1 cellular context compared by ENCODE assay signal in genomic region chr3:181726351-181727121, GRCh38.
A peak's percentile ranks its signal among the peaks of the same experiment; 100 is the strongest.
TF ChIP-seq lines count a peak whose summit lies in the region.

No MANE protein-coding gene starts in this region.

TF ChIP-seq in H1, 55 proteins besides CTCF, POLR2A, EP300 and RAD21 (continued from another document):
- TF ChIP-seq CHD7 (IDR thresholded peaks at IDR 0.05; ENCODE audit: insufficient replicate concordance, low read length) (peak; percentile 37), SUZ12 (IDR thresholded peaks at IDR 0.05; ENCODE audit: low read length) (peak; percentile 30), MAX (IDR thresholded peaks at IDR 0.05) (peak; percentile 100), E2F6 (IDR thresholded peaks at IDR 0.05) (peak; percentile 99), RFX5 (IDR thresholded peaks at IDR 0.05; ENCODE audit: borderline replicate concordance, low read depth, low read length) (no peak), HDAC2 (IDR thresholded peaks at IDR 0.05; ENCODE audit: borderline replicate concordance in 1 of 2, low read depth in 2 of 2, low read length in 2 of 2) (no peak; a peak in 1 of 4 replicates), SP4 (IDR thresholded peaks at IDR 0.05; ENCODE audit: low read length) (no peak), KDM5A (IDR thresholded peaks at IDR 0.05; ENCODE audit: low read length) (no peak), TAF7 (optimal IDR thresholded peaks at IDR 0.05; ENCODE audit: borderline replicate concordance, low read depth, low read length) (peak; percentile 39), KDM4A (IDR thresholded peaks at IDR 0.05; ENCODE audit: low read depth, low read length, severe bottlenecking) (no peak), NRF1 (IDR thresholded peaks at IDR 0.05; ENCODE audit: low read depth, low read length) (no peak), TEAD4 (IDR thresholded peaks at IDR 0.05; ENCODE audit: low read depth, low read length) (no peak; the same call in 1 of the 2 replicates), CHD1 (IDR thresholded peaks at IDR 0.05; ENCODE audit: low read depth, low read length) (no peak), HDAC6 (IDR thresholded peaks at IDR 0.05; ENCODE audit: low read depth, low read length) (no peak), FOSL1 (IDR thresholded peaks at IDR 0.05; ENCODE audit: insufficient read depth, low read depth, low read length) (no peak), POU5F1 (IDR thresholded peaks at IDR 0.05; ENCODE audit: low read depth, low read length) (no peak), TAF1 (IDR thresholded peaks at IDR 0.05; ENCODE audit: low read depth, low read length) (0 out of 2 replicates have a peak, but pooled peaks have one; percentile 18), KDM1A (IDR thresholded peaks at IDR 0.05; ENCODE audit: borderline replicate concordance, low read length) (0 out of 2 replicates have a peak, but pooled peaks have one; percentile 30), SIRT6 (IDR thresholded peaks at IDR 0.05; ENCODE audit: low read length) (no peak), ZNF274 (IDR thresholded peaks at IDR 0.05; ENCODE audit: borderline replicate concordance, extremely low read depth, low read length) (no peak), TBP (IDR thresholded peaks at IDR 0.05; ENCODE audit: low read depth, low read length) (no peak; the same call in 1 of the 2 replicates), SRF (IDR thresholded peaks at IDR 0.05; ENCODE audit: low read depth, low read length) (no peak), CBX8 (IDR thresholded peaks at IDR 0.05; ENCODE audit: borderline replicate concordance, low read depth, low read length) (no peak), PHF8 (conservative IDR thresholded peaks at IDR 0.05; ENCODE audit: low read depth, low read length) (no peak), EGR1 (IDR thresholded peaks at IDR 0.05; ENCODE audit: borderline replicate concordance, low read depth, low read length) (no peak), JUN (IDR thresholded peaks at IDR 0.05; ENCODE audit: low read depth, low read length) (no peak), RNF2 (IDR thresholded peaks at IDR 0.05; ENCODE audit: borderline replicate concordance, low read depth, low read length, missing control alignments, poor library complexity, severe bottlenecking) (no peak), EZH2 (IDR thresholded peaks at IDR 0.05; ENCODE audit: low read depth, low read length, severe bottlenecking) (no peak), BACH1 (IDR thresholded peaks at IDR 0.05; ENCODE audit: low read length) (no peak), BCL11A (IDR thresholded peaks at IDR 0.05; ENCODE audit: low read depth in 2 of 2, low read length in 2 of 2) (no peak), NANOG (IDR thresholded peaks at IDR 0.05; ENCODE audit: insufficient read depth, low read depth, low read length, poor library complexity, severe bottlenecking) (no peak), USF2 (IDR thresholded peaks at IDR 0.05; ENCODE audit: low read length) (peak; percentile 53; the same call in 1 of the 2 replicates), SIX5 (IDR thresholded peaks at IDR 0.05; ENCODE audit: low read depth, low read length) (no peak), YY1 (IDR thresholded peaks at IDR 0.05; ENCODE audit: low read depth, low read length) (no peak), GABPA (IDR thresholded peaks at IDR 0.05; ENCODE audit: borderline replicate concordance, insufficient read depth, low read length) (no peak), SP1 (IDR thresholded peaks at IDR 0.05; ENCODE audit: low read depth, low read length) (no peak), POLR2AphosphoS5 (IDR thresholded peaks at IDR 0.05; ENCODE audit: low read depth, low read length) (no peak)
